Comparison of ENCODE assay signal across 21 cellular contexts in the genomic region with DNA sequence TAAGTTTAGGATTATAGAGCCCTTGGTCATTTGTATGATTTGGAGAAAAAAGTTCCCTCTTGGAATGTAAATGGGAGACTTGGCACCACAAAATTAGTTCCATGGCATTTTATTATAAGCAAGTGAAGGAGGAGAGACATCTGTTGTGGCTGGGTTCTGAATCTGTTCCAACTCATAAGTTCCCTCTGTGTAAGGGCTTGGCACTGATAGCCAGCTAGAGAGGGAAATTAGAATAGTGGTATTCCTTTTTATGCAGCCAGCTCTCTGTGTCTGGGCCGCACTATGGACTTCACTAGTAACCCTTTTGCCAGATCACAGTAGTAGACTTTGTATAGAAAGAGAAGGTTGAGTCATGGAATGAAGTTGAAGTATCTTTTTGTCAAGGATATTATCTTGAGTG. TPM values are rescaled to one million over a fixed set of nuclear protein-coding genes. Genes with fewer than 3 reads are reported as not detected.
DNase-seq lines count a peak whose midpoint lies in the region; ATAC-seq and TF ChIP-seq lines count a peak whose summit lies in the region.
"Had no signal": no experiment of that assay in that cellular context is flagged by ENCODE, and none has a peak within 500 bp of the region (broad histone marks: within the 10 kb centered on the region; RNA-seq: fewer than 3 reads in every experiment).

No MANE protein-coding gene starts in this region.

- no peak overlapping the region for H3K9ac ChIP-seq in GM23248
- no peak overlapping the region for H3K9ac ChIP-seq in SK-N-MC (ENCODE audit: insufficient read length)
- H3K9ac ChIP-seq in smooth muscle cell (ENCODE audit: low read depth) = no peak overlapping the region

- H2AFZ ChIP-seq in GM23248 = no peak overlapping the region
- H2AFZ ChIP-seq in smooth muscle cell (ENCODE audit: low read depth) = no peak overlapping the region

- H3K4me3 ChIP-seq in GM23248 = no peak overlapping the region
- H3K4me3 ChIP-seq in SK-N-MC = no peak overlapping the region
- H3K4me3 ChIP-seq in gastroesophageal sphincter = no peak overlapping the region
- no peak overlapping the region for H3K4me3 ChIP-seq in smooth muscle cell
- no peak overlapping the region for H3K4me3 ChIP-seq in stomach

- in situ Hi-C loops in GM23248 (cut with MboI) = no loop called here

- H3K36me3 ChIP-seq in GM23248 (ENCODE audit: low read depth) (peaks cover 43% of the 10 kb centered on the region), SK-N-MC (ENCODE audit: insufficient read depth, low read length) (peaks cover 53% of the 10 kb centered on the region), gastroesophageal sphincter (peaks cover 0 to 68% of the 10 kb centered on the region in 2 donors), smooth muscle cell (ENCODE audit: low read depth) (peaks cover 23% of the 10 kb centered on the region), stomach (peaks cover 0 to 91% (median 85%) of the 10 kb centered on the region in 4 donors)

- H3K4me1 ChIP-seq in GM23248 (ENCODE audit: insufficient read depth) (peaks cover 7% of the 10 kb centered on the region; the same call in 1 of the 2 replicates), gastroesophageal sphincter (peaks cover 4 to 26% (median 7%) of the 10 kb centered on the region in 3 donors), smooth muscle cell (ENCODE audit: low read depth) (no peaks in the 10 kb centered on the region), stomach (peaks cover 0 to 19% (median 7%) of the 10 kb centered on the region in 4 donors)

- DNase-seq in GM23248 (peak; percentile 43), SK-N-MC (ENCODE audit: low read depth, low spot score) (no peak), smooth muscle cell (lab: John Stamatoyannopoulos, UW; ENCODE audit: unreplicated experiment) (no peak), stomach (no peak)
- no peak for DNase-seq in activated naive CD4-positive, alpha-beta T cell treated with anti-CD3 and anti-CD28 coated beads, Interleukin-2, amount 10 ng/mL, durations not matched to agents 7 days and 5 days
- DNase-seq: activated CD4-positive, alpha-beta memory T cell treated with anti-CD3 and anti-CD28 coated beads for 36 hours; activated naive CD8-positive, alpha-beta T cell treated with anti-CD3 and anti-CD28 coated beads for 36 hours; activated T-cell treated with anti-CD3 and anti-CD28 coated beads, Interleukin-2, amount 50 U/mL, for 48 hours; DMS79 treated with DMSO at 0.1 percent for 48 hours; endodermal cell; immature natural killer cell; mesenchymal stem cell; NCI-H2029; right cardiac atrium; stimulated activated CD4-positive, alpha-beta T cell treated with anti-CD3 and anti-CD28 coated beads, Interleukin-1b, Interleukin-23, amount 100 ng/mL, for 48 hours; T-cell had no signal

- H3F3A ChIP-seq in GM23248 (ENCODE audit: insufficient read depth) = peaks cover 6% of the 10 kb centered on the region; the same call in 1 of the 2 replicates
- H3F3A ChIP-seq in smooth muscle cell (ENCODE audit: low read depth) = no peaks in the 10 kb centered on the region

- H3K27me3 ChIP-seq in GM23248 (replicated peaks; ENCODE audit: insufficient read depth) (no peaks in the 10 kb centered on the region), gastroesophageal sphincter (no peaks in the 10 kb centered on the region), smooth muscle cell (ENCODE audit: low read depth) (no peaks in the 10 kb centered on the region), stomach (no peaks in the 10 kb centered on the region)

- TF ChIP-seq CTCF in gastroesophageal sphincter (IDR thresholded peaks at IDR 0.05) = no peak
- TF ChIP-seq CTCF in smooth muscle cell (IDR thresholded peaks at IDR 0.05; ENCODE audit: borderline replicate concordance, insufficient read depth, poor library complexity, severe bottlenecking) = no peak
- TF ChIP-seq CTCF in stomach (IDR thresholded peaks at IDR 0.05) = no peak

- H3K27me3 Mint-ChIP-seq in activated naive CD4-positive, alpha-beta T cell treated with anti-CD3 and anti-CD28 coated beads, Interleukin-2, amount 10 ng/mL, durations not matched to agents 7 days and 5 days = no peaks in the 10 kb centered on the region
- H3K27me3 Mint-ChIP-seq: activated CD4-positive, alpha-beta memory T cell treated with anti-CD3 and anti-CD28 coated beads for 36 hours; activated naive CD8-positive, alpha-beta T cell treated with anti-CD3 and anti-CD28 coated beads for 36 hours; T-cell had no signal

- H3K9me3 ChIP-seq in GM23248 (ENCODE audit: low read depth) (no peaks in the 10 kb centered on the region), SK-N-MC (ENCODE audit: low read depth, low read length) (no peaks in the 10 kb centered on the region), gastroesophageal sphincter (no peaks in the 10 kb centered on the region), smooth muscle cell (replicated peaks; ENCODE audit: low read depth) (no peaks in the 10 kb centered on the region), stomach (no peaks in the 10 kb centered on the region)

- no peaks in the 10 kb centered on the region for H3K9me3 Mint-ChIP-seq in activated naive CD4-positive, alpha-beta T cell treated with anti-CD3 and anti-CD28 coated beads, Interleukin-2, amount 10 ng/mL, durations not matched to agents 7 days and 5 days
- H3K9me3 Mint-ChIP-seq: activated CD4-positive, alpha-beta memory T cell treated with anti-CD3 and anti-CD28 coated beads for 36 hours; activated naive CD8-positive, alpha-beta T cell treated with anti-CD3 and anti-CD28 coated beads for 36 hours; endodermal cell; immature natural killer cell; T-cell had no signal

- TF ChIP-seq POLR2A in gastroesophageal sphincter (IDR thresholded peaks at IDR 0.05) (no peak), stomach (IDR thresholded peaks at IDR 0.05) (no peak)

- H4K20me1 ChIP-seq in GM23248 (ENCODE audit: insufficient read depth) (peaks cover 3% of the 10 kb centered on the region; the same call in 1 of the 2 replicates), smooth muscle cell (ENCODE audit: low read depth) (peaks cover 87% of the 10 kb centered on the region)

- H3K9me2 ChIP-seq in GM23248 (ENCODE audit: insufficient read depth) = no peaks in the 10 kb centered on the region

- H3K79me2 ChIP-seq in GM23248 (ENCODE audit: insufficient read depth) (peaks cover 100% of the 10 kb centered on the region), smooth muscle cell (ENCODE audit: low read depth) (peaks cover 59% of the 10 kb centered on the region)

- no peak overlapping the region for H3K4me3 Mint-ChIP-seq in activated naive CD4-positive, alpha-beta T cell treated with anti-CD3 and anti-CD28 coated beads, Interleukin-2, amount 10 ng/mL, durations not matched to agents 7 days and 5 days
- H3K4me3 Mint-ChIP-seq: activated CD4-positive, alpha-beta memory T cell treated with anti-CD3 and anti-CD28 coated beads for 36 hours; activated naive CD8-positive, alpha-beta T cell treated with anti-CD3 and anti-CD28 coated beads for 36 hours; endodermal cell; immature natural killer cell; T-cell had no signal

- WGBS in GM23248 (ENCODE audit: low coverage in 1 of 2, low lambda C conversion rate in 2 of 2, missing lambda C conversion rate in 2 of 2), 2 experiments = 76 to 84% methylated on average over 1 of the region's 1 CpG
- 17 to 36% methylated on average over 1 of the region's 1 CpG for WGBS in gastroesophageal sphincter (ENCODE audit: low coverage in 1 of 2), 2 donors
- 100% methylated on average over 1 of the region's 1 CpG for WGBS in smooth muscle cell (ENCODE audit: low lambda C conversion rate)
- WGBS in stomach, 5 donors = 73 to 91% (median 81%) methylated on average over 1 of the region's 1 CpG

- CTCF ChIA-PET in activated naive CD4-positive, alpha-beta T cell treated with anti-CD3 and anti-CD28 coated beads, Interleukin-2, amount 10 ng/mL, durations not matched to agents 7 days and 5 days (lab: Charles Lee) = interaction anchor here (0.8 kb wide), 1 partner anchor 62 kb away, joined by 3 read pairs; no protein-coding TSS in a partner anchor

- H3K36me3 Mint-ChIP-seq in activated naive CD4-positive, alpha-beta T cell treated with anti-CD3 and anti-CD28 coated beads, Interleukin-2, amount 10 ng/mL, durations not matched to agents 7 days and 5 days = peaks cover 47% of the 10 kb centered on the region

- H3K27ac ChIP-seq in GM23248 (peak overlapping the region; percentile 51), SK-N-MC (peak overlapping the region; percentile 72), gastroesophageal sphincter (peak overlapping the region; percentile 44 to 76 (median 70)), smooth muscle cell (ENCODE audit: low read depth) (peak overlapping the region; percentile 10), stomach (peak overlapping the region in 2 of 5 donors; percentile 64 to 67)

- H3K4me1 Mint-ChIP-seq in activated naive CD4-positive, alpha-beta T cell treated with anti-CD3 and anti-CD28 coated beads, Interleukin-2, amount 10 ng/mL, durations not matched to agents 7 days and 5 days = no peaks in the 10 kb centered on the region
- H3K4me1 Mint-ChIP-seq: endodermal cell had no signal

- intact Hi-C loops in stomach (cut with DNase I; ENCODE audit: low total_unique reads) = no loop called here

- no peak overlapping the region for H3K4me2 ChIP-seq in GM23248 (ENCODE audit: unreplicated experiment)
- H3K4me2 ChIP-seq in smooth muscle cell = no peak overlapping the region

- ATAC-seq in gastroesophageal sphincter (no peak), GM18870 (IDR thresholded peaks at IDR 0.05; ENCODE audit: unreplicated experiment) (no peak)
- ATAC-seq: T-cell had no signal

- H3K27ac Mint-ChIP-seq in activated naive CD4-positive, alpha-beta T cell treated with anti-CD3 and anti-CD28 coated beads, Interleukin-2, amount 10 ng/mL, durations not matched to agents 7 days and 5 days = no peak overlapping the region
- H3K27ac Mint-ChIP-seq: activated CD4-positive, alpha-beta memory T cell treated with anti-CD3 and anti-CD28 coated beads for 36 hours; activated naive CD8-positive, alpha-beta T cell treated with anti-CD3 and anti-CD28 coated beads for 36 hours; endodermal cell had no signal

- TF ChIP-seq EP300 in gastroesophageal sphincter (IDR thresholded peaks at IDR 0.05) (no peak), stomach (IDR thresholded peaks at IDR 0.05) (no peak)

RNA-seq across cellular contexts. Expression of a gene that starts 31.1 kb away (rescaled TPM):
- 14.7 and 14.9 TPM in 2 replicates for total RNA-seq in GM23248 (2014; rRNA removed; shearing (Covaris generic))
- polyA plus RNA-seq in GM23248 (2016; fragmentation: Nextera tagmentation; extraction: Ambion mirVana) (14.6 and 14.9 TPM in 2 replicates), smooth muscle cell (11.4 and 13.0 TPM in 2 replicates), stomach (1 to 10 TPM; 2.6 to 3.1 (median 2.7) TPM)
- total RNA-seq in gastroesophageal sphincter (1 to 10 TPM; 6.6 to 9.4 (median 8.0) TPM), smooth muscle cell (15.4 and 19.0 TPM in 2 replicates), stomach (10 to 100 TPM in 1 of 5 donors, 1 to 10 TPM in 3, under 1 TPM in 1; 0.58 to 12.7 (median 3.2) TPM)

RNA-seq across cellular contexts. Expression of a gene that starts 39.8 kb away (rescaled TPM):
- total RNA-seq in GM23248 (2014; rRNA removed; shearing (Covaris generic)) = not detected in 2 replicates
- polyA plus RNA-seq in GM23248 (2016; fragmentation: Nextera tagmentation; extraction: Ambion mirVana) = not detected in 2 replicates
- not detected for total RNA-seq in gastroesophageal sphincter
- total RNA-seq in smooth muscle cell = not detected in 2 replicates
- polyA plus RNA-seq in smooth muscle cell = 0.37 TPM in 1 of 2 replicates, not detected in the other
- total RNA-seq in stomach = not detected
- under 1 TPM in 1 of 3 donors, not detected in 2; 0.12 TPM for polyA plus RNA-seq in stomach
- total RNA-seq: glomerular endothelial cell, M059J had no signal
- polyA plus RNA-seq: immature natural killer cell had no signal

RNA-seq across cellular contexts. Expression of a gene that starts 39.9 kb away (rescaled TPM):
- not detected in 2 replicates for total RNA-seq in GM23248 (2014; rRNA removed; shearing (Covaris generic))
- 0.32 TPM in 1 of 2 replicates, not detected in the other for polyA plus RNA-seq in GM23248 (2016; fragmentation: Nextera tagmentation; extraction: Ambion mirVana)
- not detected for total RNA-seq in gastroesophageal sphincter
- not detected in 2 replicates for total RNA-seq in smooth muscle cell
- polyA plus RNA-seq in smooth muscle cell = not detected in 2 replicates
- not detected for total RNA-seq in stomach
- polyA plus RNA-seq in stomach = under 1 TPM in 1 of 3 donors, not detected in 2; 0.43 TPM
- total RNA-seq: endodermal cell, glomerular endothelial cell, right cardiac atrium, T-cell, temporal lobe had no signal
- polyA plus RNA-seq: immature natural killer cell, right cardiac atrium had no signal

RNA-seq across cellular contexts. Expression of a gene that starts 40.1 kb away (rescaled TPM):
- 79.3 and 87.9 TPM in 2 replicates for total RNA-seq in GM23248 (2014; rRNA removed; shearing (Covaris generic))
- polyA plus RNA-seq in GM23248 (2016; fragmentation: Nextera tagmentation; extraction: Ambion mirVana) (61.1 and 61.3 TPM in 2 replicates), smooth muscle cell (104 and 122 TPM in 2 replicates), stomach (10 to 100 TPM; 16.1 to 22.5 (median 18.9) TPM)
- total RNA-seq in gastroesophageal sphincter (10 to 100 TPM; 28.9 to 38.0 (median 35.6) TPM), smooth muscle cell (57.4 and 69.2 TPM in 2 replicates), stomach (100 to 1,000 TPM in 3 of 5 donors, 10 to 100 TPM in 2; 69.4 to 364 (median 212) TPM)
